Comparison of ENCODE assay signal across 13 cellular contexts in the genomic region with DNA sequence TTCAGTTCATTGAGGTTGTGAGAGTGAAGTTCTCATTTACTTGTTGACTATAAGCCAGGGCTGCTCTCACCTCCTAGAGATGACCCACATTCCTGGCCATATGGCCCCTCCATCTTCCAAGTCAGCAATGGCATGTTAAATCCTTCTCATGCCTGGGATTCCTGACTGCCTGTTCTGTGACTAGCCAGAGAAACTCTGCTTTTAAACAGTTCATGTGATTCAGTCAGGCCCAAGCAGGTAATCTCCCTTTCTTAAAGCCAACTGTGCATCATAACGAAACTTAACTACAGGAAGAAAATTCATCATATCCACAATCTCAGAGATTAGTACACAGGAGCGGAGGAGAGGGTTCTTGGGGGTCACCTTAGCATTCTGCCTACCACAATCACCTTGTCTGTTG. TPM values are rescaled to one million over a fixed set of nuclear protein-coding genes. Genes with fewer than 3 reads are reported as not detected.
A peak's percentile ranks its signal among the peaks of the same experiment; 100 is the strongest.
DNase-seq lines count a peak whose midpoint lies in the region; ATAC-seq and TF ChIP-seq lines count a peak whose summit lies in the region.
"Had no signal": no experiment of that assay in that cellular context is flagged by ENCODE, and none has a peak within 500 bp of the region (broad histone marks: within the 10 kb centered on the region; RNA-seq: fewer than 3 reads in every experiment).

No MANE protein-coding gene starts in this region.

- intact Hi-C loops in activated naive CD4-positive, alpha-beta T cell treated with anti-CD3 and anti-CD28 coated beads for 36 hours (cut with micrococcal nuclease), result loop anchor here (10.0 kb wide), 1 partner anchor 1578 kb away; no protein-coding TSS in a partner anchor

- peak overlapping the region; percentile 50 for H3K27ac Mint-ChIP-seq in activated naive CD4-positive, alpha-beta T cell treated with anti-CD3 and anti-CD28 coated beads for 36 hours
- peak overlapping the region; percentile 89 for H3K27ac Mint-ChIP-seq in activated naive CD8-positive, alpha-beta T cell treated with anti-CD3 and anti-CD28 coated beads, Interleukin-2, amount 50 U/mL, for 24 hours
- H3K27ac Mint-ChIP-seq in stimulated activated naive CD8-positive, alpha-beta T cell treated with anti-CD3 and anti-CD28 coated beads, Interleukin-15, amount 100 ng/mL, for 72 hours, result peak overlapping the region in 1 of 2 donors; percentile 80

- DNase-seq in activated naive CD4-positive, alpha-beta T cell treated with anti-CD3 and anti-CD28 coated beads for 36 hours, result peak; percentile 19
- DNase-seq in activated naive CD4-positive, alpha-beta T cell treated with Interleukin-2 at 50 U/mL for 16 hours, result no peak
- no peak for DNase-seq in activated naive CD8-positive, alpha-beta T cell treated with anti-CD3 and anti-CD28 coated beads, Interleukin-2, amount 50 U/mL, for 24 hours
- DNase-seq in stimulated activated naive CD8-positive, alpha-beta T cell treated with anti-CD3 and anti-CD28 coated beads, Interleukin-15, amount 100 ng/mL, for 72 hours, result no peak
- DNase-seq in DMS53 (lab: John Stamatoyannopoulos, UW) (no peak), cerebellum (ENCODE audit: low spot score) (no peak), GM20000 (ENCODE audit: low spot score) (no peak)
- DNase-seq: ACHN, DMS153, NCI-H2107, pancreas had no signal

- no peak overlapping the region for H3K4me3 Mint-ChIP-seq in activated naive CD4-positive, alpha-beta T cell treated with anti-CD3 and anti-CD28 coated beads for 36 hours
- peak overlapping the region; percentile 44 for H3K4me3 Mint-ChIP-seq in activated naive CD8-positive, alpha-beta T cell treated with anti-CD3 and anti-CD28 coated beads, Interleukin-2, amount 50 U/mL, for 24 hours
- H3K4me3 Mint-ChIP-seq in stimulated activated naive CD8-positive, alpha-beta T cell treated with anti-CD3 and anti-CD28 coated beads, Interleukin-15, amount 100 ng/mL, for 72 hours, result peak overlapping the region; percentile 66 to 77

- peaks cover 5% of the 10 kb centered on the region for H3K36me3 Mint-ChIP-seq in activated naive CD4-positive, alpha-beta T cell treated with anti-CD3 and anti-CD28 coated beads for 36 hours (ENCODE audit: low read depth)
- H3K36me3 Mint-ChIP-seq in activated naive CD8-positive, alpha-beta T cell treated with anti-CD3 and anti-CD28 coated beads, Interleukin-2, amount 50 U/mL, for 24 hours (ENCODE audit: low read depth), result peaks cover 4% of the 10 kb centered on the region

- peak; percentile 24 for ATAC-seq in HG03108 (IDR thresholded peaks at IDR 0.05; ENCODE audit: unreplicated experiment)
- peak; percentile 9 for ATAC-seq in activated naive CD8-positive, alpha-beta T cell treated with anti-CD3 and anti-CD28 coated beads, Interleukin-2, amount 50 U/mL, for 24 hours
- ATAC-seq in stimulated activated naive CD8-positive, alpha-beta T cell treated with anti-CD3 and anti-CD28 coated beads, Interleukin-15, amount 100 ng/mL, for 72 hours, result peak; percentile 34
- ATAC-seq: pancreas had no signal

- TF ChIP-seq CTCF in GM20000 (IDR thresholded peaks at IDR 0.05; ENCODE audit: extremely low read depth, missing control alignments), result no peak

- H3K27me3 Mint-ChIP-seq in activated naive CD4-positive, alpha-beta T cell treated with anti-CD3 and anti-CD28 coated beads for 36 hours (ENCODE audit: low read depth), result no peaks in the 10 kb centered on the region
- no peaks in the 10 kb centered on the region for H3K27me3 Mint-ChIP-seq in activated naive CD8-positive, alpha-beta T cell treated with anti-CD3 and anti-CD28 coated beads, Interleukin-2, amount 50 U/mL, for 24 hours
- no peaks in the 10 kb centered on the region for H3K27me3 Mint-ChIP-seq in stimulated activated naive CD8-positive, alpha-beta T cell treated with anti-CD3 and anti-CD28 coated beads, Interleukin-15, amount 100 ng/mL, for 72 hours

- CTCF ChIA-PET in activated naive CD4-positive, alpha-beta T cell treated with anti-CD3 and anti-CD28 coated beads for 36 hours (lab: Charles Lee), result interaction anchor here (1.6 kb wide), 1 partner anchor 11 kb away, joined by 7 read pairs; the partner anchor contains the start of gene DPP4

- H3K9me3 Mint-ChIP-seq in activated naive CD4-positive, alpha-beta T cell treated with anti-CD3 and anti-CD28 coated beads for 36 hours, result peaks cover 1% of the 10 kb centered on the region
- H3K9me3 Mint-ChIP-seq in activated naive CD8-positive, alpha-beta T cell treated with anti-CD3 and anti-CD28 coated beads, Interleukin-2, amount 50 U/mL, for 24 hours, result peaks cover 2% of the 10 kb centered on the region
- H3K9me3 Mint-ChIP-seq in stimulated activated naive CD8-positive, alpha-beta T cell treated with anti-CD3 and anti-CD28 coated beads, Interleukin-15, amount 100 ng/mL, for 72 hours, result no peaks in the 10 kb centered on the region

- peaks cover 68% of the 10 kb centered on the region for H3K4me1 Mint-ChIP-seq in activated naive CD4-positive, alpha-beta T cell treated with anti-CD3 and anti-CD28 coated beads for 36 hours (ENCODE audit: low read depth)
- peaks cover 64% of the 10 kb centered on the region for H3K4me1 Mint-ChIP-seq in activated naive CD8-positive, alpha-beta T cell treated with anti-CD3 and anti-CD28 coated beads, Interleukin-2, amount 50 U/mL, for 24 hours
- H3K4me1 Mint-ChIP-seq in stimulated activated naive CD8-positive, alpha-beta T cell treated with anti-CD3 and anti-CD28 coated beads, Interleukin-15, amount 100 ng/mL, for 72 hours, result peaks cover 75% of the 10 kb centered on the region

RNA-seq across cellular contexts. Expression of gene DPP4, which starts 11.5 kb away (rescaled TPM):
- total RNA-seq in activated naive CD4-positive, alpha-beta T cell treated with anti-CD3 and anti-CD28 coated beads for 36 hours, result 10 to 100 TPM; 11.9 to 12.9 TPM
- 1.2 TPM for total RNA-seq in cerebellum
- total RNA-seq: SJSA1 had no signal
